Comparison of ENCODE assay signal across 8 cellular contexts in the genomic region with DNA sequence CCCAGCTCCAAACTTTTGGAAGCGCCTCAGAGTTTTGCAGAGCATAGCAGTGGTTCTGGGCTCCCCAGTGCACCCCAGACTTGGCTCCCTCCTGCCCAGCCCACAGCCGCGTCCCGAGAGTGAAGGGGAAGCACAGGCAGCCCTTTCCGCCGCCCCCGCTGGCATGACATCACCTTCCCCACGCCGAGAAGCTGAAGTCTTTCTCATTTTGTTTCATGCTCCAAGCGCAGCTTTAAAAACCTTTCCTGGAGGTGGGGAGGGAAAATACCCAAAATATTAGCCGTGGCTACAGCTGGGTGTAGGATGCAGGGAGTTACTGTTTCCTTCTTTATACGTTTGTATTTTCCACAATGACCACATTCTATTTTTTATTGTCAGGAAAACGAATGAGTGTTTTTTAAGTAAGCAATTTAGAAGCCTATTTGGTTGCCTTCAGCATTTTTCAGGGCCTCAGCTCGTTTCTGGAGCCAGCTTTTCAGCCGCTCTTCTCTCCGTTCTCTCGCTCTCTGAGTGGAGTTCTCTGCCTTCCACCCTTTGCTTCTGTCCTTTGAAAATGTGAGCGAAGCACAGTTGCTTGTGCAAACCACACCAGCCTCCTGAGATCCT.
A peak's percentile ranks its signal among the peaks of the same experiment; 100 is the strongest.
DNase-seq lines count a peak whose midpoint lies in the region; ATAC-seq and TF ChIP-seq lines count a peak whose summit lies in the region.

No MANE protein-coding gene starts in this region.

- peak overlapping the region; percentile 64 to 65 for H3K27ac ChIP-seq in ascending aorta
- peak overlapping the region; percentile 73 to 75 for H3K27ac ChIP-seq in left lung

- H3K4me1 ChIP-seq in ascending aorta (peaks cover 0 to 15% of the 10 kb centered on the region in 2 donors), left lung (peaks cover 11 to 44% of the 10 kb centered on the region in 2 donors)

- H3K27me3 ChIP-seq in ascending aorta (no peaks in the 10 kb centered on the region), left lung (peaks cover 0 to 17% of the 10 kb centered on the region in 2 donors)

- no peaks in the 10 kb centered on the region for H3K36me3 ChIP-seq in ascending aorta
- H3K36me3 ChIP-seq in left lung = no peaks in the 10 kb centered on the region

- DNase-seq in ascending aorta (ENCODE audit: low spot score in 2 of 2) = peak in 1 of 2 donors; percentile 80
- peak; percentile 72 to 85 for DNase-seq in left lung
- peak; percentile 59 for DNase-seq in stimulated activated CD4-positive, alpha-beta T cell treated with anti-CD3 and anti-CD28 coated beads, Interleukin-4, amount 100 ng/mL, for 24 hours
- no peak for DNase-seq in COLO829 (ENCODE audit: low spot score)
- DNase-seq in KBM-7 = no peak
- no peak for DNase-seq in COLO668 (lab: John Stamatoyannopoulos, UW; ENCODE audit: unreplicated experiment)

- H3K9me3 ChIP-seq in ascending aorta = no peaks in the 10 kb centered on the region
- H3K9me3 ChIP-seq in left lung = no peaks in the 10 kb centered on the region

- TF ChIP-seq CTCF in ascending aorta (IDR thresholded peaks at IDR 0.05) (no peak), left lung (IDR thresholded peaks at IDR 0.05) (no peak)

- ATAC-seq in GM18907 (IDR thresholded peaks at IDR 0.05; ENCODE audit: unreplicated experiment) = peak; percentile 55
- ATAC-seq in HG03442 (IDR thresholded peaks at IDR 0.05; ENCODE audit: unreplicated experiment) = peak; percentile 82
- peak; percentile 74 for ATAC-seq in left lung

- H3K4me3 ChIP-seq in ascending aorta (peak overlapping the region; percentile 11 to 61), left lung (peak overlapping the region; percentile 6 to 17)

- in situ Hi-C loops in KBM-7 (cut with MboI; ENCODE audit: low pct_unique_long_range_greater_than_20kb, low sequenced_read_pairs) = no loop called here

- intact Hi-C loops in ascending aorta (cut with DNase I) (loop anchor here (1.0 to 5.0 kb wide), 3 partner anchors 42 to 278 kb away; no protein-coding TSS in a partner anchor), left lung (cut with DNase I) (no loop called here)

Comparison
In these comparisons a context has a peak if more than half of its experiments do, and no peak if none do; other contexts are left out.
1. DNase-seq: peak in left lung (2 of 2) and stimulated activated CD4-positive, alpha-beta T cell treated with anti-CD3 and anti-CD28 coated beads, Interleukin-4, amount 100 ng/mL, for 24 hours (single experiment); none in COLO829 (single experiment), KBM-7 (single experiment) and COLO668 (single experiment).
2. Peak in every context shown above with its lines, with median percentiles within 50 percentile points of each other: ATAC-seq.